9 cellular contexts compared by ENCODE assay signal in genomic region chr21:14762734-14763694, GRCh38.
DNase-seq lines count a peak whose midpoint lies in the region; ATAC-seq and TF ChIP-seq lines count a peak whose summit lies in the region.
"Had no signal": no experiment of that assay in that cellular context is flagged by ENCODE, and none has a peak within 500 bp of the region (broad histone marks: within the 10 kb centered on the region; RNA-seq: fewer than 3 reads in every experiment).

No MANE protein-coding gene starts in this region.

- H3K9me3 Mint-ChIP-seq in HFFc6: no peaks in the 10 kb centered on the region

- no peak overlapping the region for H3K27ac Mint-ChIP-seq in HFFc6

- H3K9me3 ChIP-seq in mucosa of descending colon: no peaks in the 10 kb centered on the region
- H3K9me3 ChIP-seq: A549 had no signal

- peaks cover 3% of the 10 kb centered on the region; the same call in 1 of the 2 replicates for H3K27me3 Mint-ChIP-seq in HFFc6 (ENCODE audit: insufficient read depth)

- no peaks in the 10 kb centered on the region for H3K4me1 Mint-ChIP-seq in HFFc6 (ENCODE audit: low read depth)

- H3K36me3 Mint-ChIP-seq in HFFc6 (ENCODE audit: low read depth): no peaks in the 10 kb centered on the region

- H3K36me3 ChIP-seq in mucosa of descending colon (ENCODE audit: low read depth): no peaks in the 10 kb centered on the region

- no peaks in the 10 kb centered on the region for H3K4me1 ChIP-seq in mucosa of descending colon (ENCODE audit: low read depth)
- H3K4me1 ChIP-seq: A549 had no signal

- no peak overlapping the region for H3K4me3 ChIP-seq in mucosa of descending colon
- H3K4me3 ChIP-seq: A549 had no signal

- intact Hi-C loops in mucosa of descending colon (cut with DNase I, micrococcal nuclease): no loop called here

- TF ChIP-seq CTCF in mucosa of descending colon (IDR thresholded peaks at IDR 0.05) (no peak), HFFc6 (IDR thresholded peaks at IDR 0.05) (no peak)

- DNase-seq in activated CD4-positive, CD25-positive, alpha-beta regulatory T cell treated with anti-CD3 and anti-CD28 coated beads, Interleukin-2, amount 50 U/mL, for 72 hours: no peak
- DNase-seq in SKM-1 treated with dmso at 0.1 percent for 144 hours (lab: John Stamatoyannopoulos, UW; ENCODE audit: unreplicated experiment): peak; percentile 80
- DNase-seq in mucosa of descending colon: no peak
- no peak for DNase-seq in NCI-H128 (lab: John Stamatoyannopoulos, UW; ENCODE audit: unreplicated experiment)
- no peak for DNase-seq in A172 (ENCODE audit: low spot score)
- no peak for DNase-seq in HFFc6

- H3K4me3 Mint-ChIP-seq in HFFc6: no peak overlapping the region

- ATAC-seq in activated CD4-positive, CD25-positive, alpha-beta regulatory T cell treated with anti-CD3 and anti-CD28 coated beads, Interleukin-2, amount 50 U/mL, for 24 hours: peak; percentile 83 to 86
- ATAC-seq in HG03060 (IDR thresholded peaks at IDR 0.05; ENCODE audit: low read depth, unreplicated experiment) (peak; percentile 98), mucosa of descending colon (peak; percentile 88)
- ATAC-seq: A549 had no signal
